16 cellular contexts compared by ENCODE assay signal in the genomic region with DNA sequence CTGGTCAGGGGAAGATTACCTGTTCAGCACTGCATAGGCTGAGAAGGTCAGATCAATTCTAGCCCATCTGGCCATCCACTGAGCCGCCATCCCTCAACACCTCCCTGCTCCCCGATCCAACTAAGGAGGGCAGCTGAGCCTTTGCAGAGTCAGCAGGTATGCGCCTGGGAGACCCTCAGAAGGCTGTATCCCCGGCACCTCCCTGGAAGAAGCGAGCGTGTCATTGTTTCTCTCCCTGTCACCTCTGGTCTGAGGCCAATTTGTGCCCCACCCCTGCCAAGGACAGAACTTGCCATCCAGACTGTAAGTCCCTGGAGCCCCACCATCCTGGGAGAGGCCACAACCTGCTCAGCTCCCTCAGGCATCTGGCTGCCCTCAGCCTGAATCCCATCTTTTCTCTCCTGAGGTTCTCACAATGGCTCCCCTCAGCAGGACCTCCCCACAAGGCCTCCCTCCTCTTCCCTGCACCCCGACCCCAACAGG. TPM values are rescaled to one million over a fixed set of nuclear protein-coding genes. Genes with fewer than 3 reads are reported as not detected.
DNase-seq lines count a peak whose midpoint lies in the region; ATAC-seq lines count a peak whose summit lies in the region.
"Had no signal": no experiment of that assay in that cellular context is flagged by ENCODE, and none has a peak within 500 bp of the region (broad histone marks: within the 10 kb centered on the region; RNA-seq: fewer than 3 reads in every experiment).

No MANE protein-coding gene starts in this region.

- peaks cover 52% of the 10 kb centered on the region for H3K4me1 Mint-ChIP-seq in activated T-cell treated with anti-CD3 and anti-CD28 coated beads, Interleukin-2, amount 50 U/mL, for 24 hours (ENCODE audit: low read depth)
- peaks cover 39% of the 10 kb centered on the region for H3K4me1 Mint-ChIP-seq in activated T-cell treated with anti-CD3 and anti-CD28 coated beads, Interleukin-2, amount 50 U/mL, for 4 hours (ENCODE audit: low read depth)

- H3K27me3 ChIP-seq in mucosa of stomach (ENCODE audit: control insufficient read depth, insufficient read depth, low read length): no peaks in the 10 kb centered on the region
- H3K27me3 ChIP-seq in thymus (ENCODE audit: control insufficient read depth, insufficient read depth): no peaks in the 10 kb centered on the region

- peak overlapping the region; percentile 98 for H3K9ac ChIP-seq in mucosa of stomach (ENCODE audit: low read length)

- 88% methylated on average over 7 of the region's 7 CpGs for WGBS in thymus

- H3K4me3 Mint-ChIP-seq in activated T-cell treated with anti-CD3 and anti-CD28 coated beads, Interleukin-2, amount 50 U/mL, for 24 hours: no peak overlapping the region
- H3K4me3 Mint-ChIP-seq in activated T-cell treated with anti-CD3 and anti-CD28 coated beads, Interleukin-2, amount 50 U/mL, for 4 hours: no peak overlapping the region
- H3K4me3 Mint-ChIP-seq: memory B cell had no signal

- peak overlapping the region; percentile 39 for H3K27ac ChIP-seq in cingulate gyrus (ENCODE audit: low read depth, low read length)
- peak overlapping the region; percentile 20 for H3K27ac ChIP-seq in thymus (ENCODE audit: low read depth)

- peak overlapping the region; percentile 63 for H3K27ac Mint-ChIP-seq in activated T-cell treated with anti-CD3 and anti-CD28 coated beads, Interleukin-2, amount 50 U/mL, for 24 hours
- H3K27ac Mint-ChIP-seq: memory B cell had no signal

- H3K36me3 Mint-ChIP-seq in activated T-cell treated with anti-CD3 and anti-CD28 coated beads, Interleukin-2, amount 50 U/mL, for 24 hours (ENCODE audit: low read depth): peaks cover 37% of the 10 kb centered on the region
- peaks cover 12% of the 10 kb centered on the region for H3K36me3 Mint-ChIP-seq in activated T-cell treated with anti-CD3 and anti-CD28 coated beads, Interleukin-2, amount 50 U/mL, for 4 hours (ENCODE audit: insufficient read depth)

- H3K4me3 ChIP-seq in mucosa of stomach (ENCODE audit: low read length) (no peak overlapping the region), thymus (ENCODE audit: low read length) (no peak overlapping the region)

- H3K9me3 ChIP-seq in mucosa of stomach (ENCODE audit: control insufficient read depth, low read length) (no peaks in the 10 kb centered on the region), thymus (ENCODE audit: control insufficient read depth) (no peaks in the 10 kb centered on the region)

- no peaks in the 10 kb centered on the region for H3K9me3 Mint-ChIP-seq in activated T-cell treated with anti-CD3 and anti-CD28 coated beads, Interleukin-2, amount 50 U/mL, for 24 hours
- H3K9me3 Mint-ChIP-seq in activated T-cell treated with anti-CD3 and anti-CD28 coated beads, Interleukin-2, amount 50 U/mL, for 4 hours: no peaks in the 10 kb centered on the region
- H3K9me3 Mint-ChIP-seq: memory B cell had no signal

- H3K27me3 Mint-ChIP-seq in activated T-cell treated with anti-CD3 and anti-CD28 coated beads, Interleukin-2, amount 50 U/mL, for 24 hours: no peaks in the 10 kb centered on the region
- no peaks in the 10 kb centered on the region for H3K27me3 Mint-ChIP-seq in activated T-cell treated with anti-CD3 and anti-CD28 coated beads, Interleukin-2, amount 50 U/mL, for 4 hours (ENCODE audit: low read depth)
- H3K27me3 Mint-ChIP-seq: memory B cell had no signal

- H3K4me1 ChIP-seq in mucosa of stomach (ENCODE audit: control insufficient read depth, insufficient read depth, low read length) (peaks cover 64% of the 10 kb centered on the region), thymus (ENCODE audit: control insufficient read depth, insufficient read depth, low read length) (peaks cover 12% of the 10 kb centered on the region)

- no peak for ATAC-seq in activated T-cell treated with anti-CD3 and anti-CD28 coated beads, Interleukin-2, amount 50 U/mL, for 4 hours
- ATAC-seq in GM21360 (IDR thresholded peaks at IDR 0.05; ENCODE audit: unreplicated experiment) (no peak), left lobe of liver (no peak), GM21619 (IDR thresholded peaks at IDR 0.05; ENCODE audit: unreplicated experiment) (no peak)

- DNase-seq in activated T-cell treated with anti-CD3 and anti-CD28 coated beads, Interleukin-2, amount 50 U/mL, for 24 hours: no peak
- DNase-seq in activated T-cell treated with anti-CD3 and anti-CD28 coated beads, Interleukin-2, amount 50 U/mL, for 4 hours: no peak
- DNase-seq in left lobe of liver (ENCODE audit: low spot score): no peak
- DNase-seq: 8988T; DMS153; effector CD4-positive, alpha-beta T cell; GOT3; hippocampal formation; NCI-H1092; NCI-H446 had no signal

- H3K36me3 ChIP-seq in mucosa of stomach (ENCODE audit: control insufficient read depth, insufficient read depth, low read length): peaks cover 9% of the 10 kb centered on the region
- H3K36me3 ChIP-seq in thymus (ENCODE audit: control insufficient read depth, insufficient read depth): peaks cover 6% of the 10 kb centered on the region

RNA-seq across cellular contexts. Expression of gene CLTB, which starts 2.6 kb away (rescaled TPM):
- total RNA-seq in activated T-cell treated with anti-CD3 and anti-CD28 coated beads, Interleukin-2, amount 50 U/mL, for 4 hours: 100 to 1,000 TPM; 121 to 133 (median 123) TPM
- polyA plus RNA-seq in thymus: 129 TPM
- total RNA-seq in left lobe of liver: 37.3 TPM

RNA-seq across cellular contexts. Expression of gene HIGD2A, which starts 25.2 kb away (rescaled TPM):
- 100 to 1,000 TPM in 1 of 3 donors, 10 to 100 TPM in 2; 87.5 to 101 (median 95.8) TPM for total RNA-seq in activated T-cell treated with anti-CD3 and anti-CD28 coated beads, Interleukin-2, amount 50 U/mL, for 4 hours
- 161 TPM for polyA plus RNA-seq in thymus
- 49.2 TPM for total RNA-seq in left lobe of liver

RNA-seq across cellular contexts. Expression of gene NOP16, which starts 25.4 kb away (rescaled TPM):
- total RNA-seq in activated T-cell treated with anti-CD3 and anti-CD28 coated beads, Interleukin-2, amount 50 U/mL, for 4 hours: 100 to 1,000 TPM; 247 to 262 (median 255) TPM
- 30.6 TPM for polyA plus RNA-seq in thymus
- total RNA-seq in left lobe of liver: 12.0 TPM

RNA-seq across cellular contexts. Expression of gene FAF2, which starts 34.4 kb away (rescaled TPM):
- 10 to 100 TPM; 43.0 to 50.1 (median 43.2) TPM for total RNA-seq in activated T-cell treated with anti-CD3 and anti-CD28 coated beads, Interleukin-2, amount 50 U/mL, for 4 hours
- 17.7 TPM for polyA plus RNA-seq in thymus
- 16.5 TPM for total RNA-seq in left lobe of liver

RNA-seq across cellular contexts. Expression of gene ARL10, which starts 48.5 kb away (rescaled TPM):
- total RNA-seq in activated T-cell treated with anti-CD3 and anti-CD28 coated beads, Interleukin-2, amount 50 U/mL, for 4 hours: 1 to 10 TPM; 7.0 to 8.6 (median 7.9) TPM
- polyA plus RNA-seq in thymus: 3.3 TPM
- total RNA-seq in left lobe of liver: 1.8 TPM

Comparison
In these comparisons a context has a peak if more than half of its experiments do, and no peak if none do; other contexts are left out.
1. RNA of gene NOP16, which starts 25.4 kb away (total RNA-seq): 247 to 262 TPM in activated T-cell treated with anti-CD3 and anti-CD28 coated beads, Interleukin-2, amount 50 U/mL, for 4 hours; 12.0 TPM in left lobe of liver (single experiment); every median in the first group is over 10 times any median in the second.